ENCODE assay signal across 18 cellular contexts in the genomic region with DNA sequence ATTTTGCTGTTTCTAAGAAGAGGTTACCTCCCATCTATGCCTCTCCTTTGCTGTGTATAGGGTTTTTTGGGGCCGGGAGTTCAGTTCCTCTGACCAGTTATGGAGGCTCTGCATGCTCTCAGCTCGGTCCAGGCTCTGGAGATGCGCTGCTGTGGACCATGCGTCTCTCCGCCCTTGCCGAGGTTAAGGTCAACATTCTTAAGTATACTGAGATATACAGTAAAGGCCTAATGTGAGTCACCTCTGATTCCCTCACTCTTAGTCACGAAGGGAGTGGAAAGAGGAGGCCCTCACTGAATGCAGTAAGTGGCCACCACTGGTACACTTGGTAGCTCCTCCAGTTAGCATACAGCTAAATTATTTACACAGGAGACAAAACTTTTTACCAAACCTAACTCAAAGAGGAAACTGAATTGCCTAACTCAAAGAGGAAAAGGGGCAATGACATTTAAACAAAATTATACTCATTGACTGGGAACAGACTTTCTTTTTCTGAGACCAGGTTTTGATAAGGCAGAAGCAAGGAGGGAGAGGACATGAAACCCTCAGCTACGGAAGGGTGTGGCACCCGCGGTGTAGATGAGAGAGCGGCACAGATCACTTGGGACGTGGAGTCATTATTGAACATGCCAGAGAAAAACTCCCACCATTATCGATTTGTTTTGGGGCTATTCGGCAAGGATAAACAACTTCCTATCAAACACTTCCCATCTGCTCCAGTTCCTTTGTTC.
A peak's percentile ranks its signal among the peaks of the same experiment; 100 is the strongest.
DNase-seq lines count a peak whose midpoint lies in the region; ATAC-seq, FAIRE-seq and TF ChIP-seq lines count a peak whose summit lies in the region.
"Had no signal": no experiment of that assay in that cellular context is flagged by ENCODE, and none has a peak within 500 bp of the region (broad histone marks: within the 10 kb centered on the region; RNA-seq: fewer than 3 reads in every experiment).

No MANE protein-coding gene starts in this region.

- H3K36me3 Mint-ChIP-seq in Calu3 (ENCODE audit: insufficient read depth, unreplicated experiment): no peaks in the 10 kb centered on the region
- H3K36me3 Mint-ChIP-seq: CD8-positive, alpha-beta memory T cell; naive thymus-derived CD8-positive, alpha-beta T cell; stimulated activated naive B cell treated with anti-CD40 and anti-IgM and Interleukin-4, amounts not matched to agents 10 μg/mL and 1 μg/mL and 100 μg/mL, for 72 hours had no signal

- H3K27me3 ChIP-seq in PC-3 (ENCODE audit: low read length): no peaks in the 10 kb centered on the region
- H3K27me3 ChIP-seq in HepG2 (ENCODE audit: control insufficient read depth in 1 of 2, insufficient read depth in 2 of 2, low read length in 2 of 2): peaks cover 3 to 37% of the 10 kb centered on the region in 2 experiments; a peak in 3 of 5 replicates

- no peaks in the 10 kb centered on the region for H3K9me2 ChIP-seq in PC-3 (replicated peaks; ENCODE audit: low read length)

- intact Hi-C loops in PC-3 (cut with micrococcal nuclease) (no loop called here), HepG2 (cut with micrococcal nuclease; ENCODE audit: unreplicated experiment) (no loop called here), Calu3 (cut with micrococcal nuclease; ENCODE audit: unreplicated experiment) (no loop called here)

- TF ChIP-seq RAD21 in HepG2 (CRISPR knock-in tag; IDR thresholded peaks at IDR 0.05): no peak

- H3K9ac ChIP-seq in PC-3 (ENCODE audit: low read length) (no peak overlapping the region), HepG2 (ENCODE audit: insufficient read depth, low read depth, low read length) (no peak overlapping the region)

- H3K4me1 ChIP-seq in PC-3 (ENCODE audit: insufficient read depth, low read length): peaks cover 17% of the 10 kb centered on the region
- no peaks in the 10 kb centered on the region for H3K4me1 ChIP-seq in HepG2 (ENCODE audit: insufficient read depth, low read length)

- 34% methylated on average over 14 of the region's 14 CpGs for WGBS in HepG2 (ENCODE audit: low lambda C conversion rate)

- no peaks in the 10 kb centered on the region for H3K9me3 ChIP-seq in PC-3 (ENCODE audit: low read length)
- H3K9me3 ChIP-seq in HepG2 (ENCODE audit: low read length): no peaks in the 10 kb centered on the region

- no peaks in the 10 kb centered on the region for H3F3A ChIP-seq in PC-3 (ENCODE audit: low read length, unreplicated experiment)

- no peak overlapping the region for H3K27ac Mint-ChIP-seq in Calu3 (ENCODE audit: unreplicated experiment)
- H3K27ac Mint-ChIP-seq: CD8-positive, alpha-beta memory T cell; naive thymus-derived CD8-positive, alpha-beta T cell; stimulated activated naive B cell treated with anti-CD40 and anti-IgM and Interleukin-4, amounts not matched to agents 10 μg/mL and 1 μg/mL and 100 μg/mL, for 72 hours had no signal

- H2AFZ ChIP-seq in PC-3 (ENCODE audit: low read length) (no peak overlapping the region), HepG2 (ENCODE audit: low read length) (no peak overlapping the region)

- H4K20me1 ChIP-seq in PC-3 (ENCODE audit: low read length) (no peaks in the 10 kb centered on the region), HepG2 (ENCODE audit: insufficient read depth, low read length) (no peaks in the 10 kb centered on the region)

- no peak for TF ChIP-seq POLR2A in HepG2 (IDR thresholded peaks at IDR 0.05; ENCODE audit: insufficient read depth in 1 of 2, low read depth in 2 of 2, low read length in 2 of 2)

- H3K4me3 Mint-ChIP-seq in Calu3 (ENCODE audit: low read depth, unreplicated experiment): no peak overlapping the region
- H3K4me3 Mint-ChIP-seq: CD8-positive, alpha-beta memory T cell; naive thymus-derived CD8-positive, alpha-beta T cell; stimulated activated naive B cell treated with anti-CD40 and anti-IgM and Interleukin-4, amounts not matched to agents 10 μg/mL and 1 μg/mL and 100 μg/mL, for 72 hours had no signal

- H3K79me2 ChIP-seq in PC-3 (ENCODE audit: low read length) (no peaks in the 10 kb centered on the region), HepG2 (ENCODE audit: insufficient read depth, low read length) (no peaks in the 10 kb centered on the region)

- no peak for TF ChIP-seq EP300 in HepG2 (IDR thresholded peaks at IDR 0.05; ENCODE audit: low read depth in 2 of 2, low read length in 2 of 2)
- TF ChIP-seq EP300 in HepG2 (CRISPR knock-in tag; IDR thresholded peaks at IDR 0.05; ENCODE audit: borderline replicate concordance): no peak

- peak overlapping the region; percentile 51 for H3K27ac ChIP-seq in PC-3 (ENCODE audit: low read length)
- no peak overlapping the region for H3K27ac ChIP-seq in HepG2 (ENCODE audit: extremely low read length, insufficient read depth, low read length)

- no peak for FAIRE-seq in HepG2 (lab: Jason Lieb, UNC)
- FAIRE-seq: GM18507 had no signal

- in situ Hi-C loops in HepG2 (cut with HindIII; ENCODE audit: extremely low pct_ligation_motif_present, low pct_unique_long_range_greater_than_20kb): no loop called here

- peak overlapping the region; percentile 51 for H3K4me2 ChIP-seq in PC-3 (ENCODE audit: low read length)
- no peak overlapping the region for H3K4me2 ChIP-seq in HepG2 (ENCODE audit: low read depth, low read length)

- peaks cover 13% of the 10 kb centered on the region for H3K27me3 Mint-ChIP-seq in Calu3 (ENCODE audit: unreplicated experiment)

- ATAC-seq in PC-3 (peak; percentile 99), omental fat pad (ENCODE audit: low FRiP score) (peak; percentile 41), GM19452 (IDR thresholded peaks at IDR 0.05; ENCODE audit: unreplicated experiment) (no peak), HepG2 (no peak)
- ATAC-seq: left colon; naive thymus-derived CD8-positive, alpha-beta T cell; stimulated activated naive B cell treated with anti-CD40 and anti-IgM and Interleukin-4, amounts not matched to agents 10 μg/mL and 1 μg/mL and 100 μg/mL, for 72 hours had no signal

- H3K36me3 ChIP-seq in PC-3 (ENCODE audit: low read depth, low read length) (no peaks in the 10 kb centered on the region), HepG2 (replicated peaks in 1 of 2; ENCODE audit: control insufficient read depth in 1 of 2, insufficient read depth in 2 of 2, low read length in 2 of 2) (no peaks in the 10 kb centered on the region)

- no TSS peak for BruUV-seq in PC-3 (replicated peaks; lab: Mats Ljungman, UMichigan)
- BruUV-seq in HepG2 (replicated peaks; lab: Mats Ljungman, UMichigan): no TSS peak
- no TSS peak for BruUV-seq in Calu3 (replicated peaks; lab: Mats Ljungman, UMichigan)

- TF ChIP-seq CTCF in PC-3 (conservative IDR thresholded peaks at IDR 0.05; ENCODE audit: low read depth, low read length) (no peak), choroid plexus epithelial cell (conservative IDR thresholded peaks at IDR 0.05; ENCODE audit: low read depth, low read length) (no peak), omental fat pad (IDR thresholded peaks at IDR 0.05) (no peak), HepG2 (CRISPR knock-in tag; IDR thresholded peaks at IDR 0.05) (no peak), Calu3 (IDR thresholded peaks at IDR 0.05; ENCODE audit: unreplicated experiment) (no peak)

- no peaks in the 10 kb centered on the region for H3K9me3 Mint-ChIP-seq in Calu3 (ENCODE audit: low read depth, unreplicated experiment)
- H3K9me3 Mint-ChIP-seq: stimulated activated naive B cell treated with anti-CD40 and anti-IgM and Interleukin-4, amounts not matched to agents 10 μg/mL and 1 μg/mL and 100 μg/mL, for 72 hours had no signal

- POLR2A ChIA-PET in PC-3 (lab: Charles Lee; ENCODE audit: unreplicated experiment) (no interaction called here), HepG2 (lab: Yijun Ruan, JAX) (no interaction called here)

- peaks cover 18% of the 10 kb centered on the region for H3K4me1 Mint-ChIP-seq in Calu3 (ENCODE audit: low read depth, unreplicated experiment)
- H3K4me1 Mint-ChIP-seq: CD8-positive, alpha-beta memory T cell; stimulated activated naive B cell treated with anti-CD40 and anti-IgM and Interleukin-4, amounts not matched to agents 10 μg/mL and 1 μg/mL and 100 μg/mL, for 72 hours had no signal

- H3K4me3 ChIP-seq in PC-3 (ENCODE audit: low read length) (no peak overlapping the region), choroid plexus epithelial cell (ENCODE audit: low read depth, low read length) (no peak overlapping the region), HepG2 (replicated peaks in 1 of 3; ENCODE audit: insufficient read depth in 1 of 3, low read depth in 2 of 3, low read length in 3 of 3) (no peak overlapping the region)

- CTCF ChIA-PET in PC-3 (lab: Charles Lee) (interaction anchor here (0.7 kb wide), 1 partner anchor 227 kb away, joined by 3 read pairs; no protein-coding TSS in a partner anchor), HepG2 (lab: Yijun Ruan, JAX; ENCODE audit: low intra/inter-chr PET ratio, low total read pairs) (no interaction called here), Calu3 (lab: Charles Lee) (no interaction called here)

- DNase-seq in EL (peak; percentile 95), PC-3 (peak; percentile 90), choroid plexus epithelial cell (ENCODE audit: low read depth) (peak; percentile 84), omental fat pad (ENCODE audit: low spot score) (no peak), HepG2 (ENCODE audit: low spot score) (no peak), Calu3 (no peak), iPS-NIHi11 (ENCODE audit: low spot score) (no peak)
- DNase-seq: amygdala; CD8-positive, alpha-beta memory T cell; left colon; naive thymus-derived CD8-positive, alpha-beta T cell; NCI-H1436 treated with DMSO at 0.1 percent for 48 hours; NCI-H526 treated with DMSO at 0.1 percent for 48 hours; SHP77 treated with DMSO at 0.1 percent for 48 hours; stimulated activated CD4-positive, alpha-beta T cell treated with anti-CD3 and anti-CD28 coated beads, Interleukin-4, amount 100 ng/mL, for 24 hours; stimulated activated naive B cell treated with anti-CD40 and anti-IgM and Interleukin-4, amounts not matched to agents 10 μg/mL and 1 μg/mL and 100 μg/mL, for 72 hours had no signal

TF ChIP-seq in HepG2, 621 proteins besides CTCF, POLR2A, EP300 and RAD21 (continues in another document):
- TF ChIP-seq AGO1 (IDR thresholded peaks at IDR 0.05; ENCODE audit: low read depth, low read length, poor library complexity, severe bottlenecking) (no peak), ZNF343 (CRISPR knock-in tag; IDR thresholded peaks at IDR 0.05) (no peak), MLLT10 (CRISPR knock-in tag; IDR thresholded peaks at IDR 0.05) (no peak)

Comparison
In these comparisons a context has a peak if more than half of its experiments do, and no peak if none do; other contexts are left out.
1. DNase-seq: peak in EL (single experiment), PC-3 (single experiment) and choroid plexus epithelial cell (single experiment); none in omental fat pad (single experiment), HepG2 (single experiment), Calu3 (single experiment) and iPS-NIHi11 (single experiment).
2. ATAC-seq: peak in PC-3 (single experiment) and omental fat pad (single experiment); none in GM19452 (single experiment) and HepG2 (single experiment).